ENCODE assay signal across 8 cellular contexts in the genomic region with DNA sequence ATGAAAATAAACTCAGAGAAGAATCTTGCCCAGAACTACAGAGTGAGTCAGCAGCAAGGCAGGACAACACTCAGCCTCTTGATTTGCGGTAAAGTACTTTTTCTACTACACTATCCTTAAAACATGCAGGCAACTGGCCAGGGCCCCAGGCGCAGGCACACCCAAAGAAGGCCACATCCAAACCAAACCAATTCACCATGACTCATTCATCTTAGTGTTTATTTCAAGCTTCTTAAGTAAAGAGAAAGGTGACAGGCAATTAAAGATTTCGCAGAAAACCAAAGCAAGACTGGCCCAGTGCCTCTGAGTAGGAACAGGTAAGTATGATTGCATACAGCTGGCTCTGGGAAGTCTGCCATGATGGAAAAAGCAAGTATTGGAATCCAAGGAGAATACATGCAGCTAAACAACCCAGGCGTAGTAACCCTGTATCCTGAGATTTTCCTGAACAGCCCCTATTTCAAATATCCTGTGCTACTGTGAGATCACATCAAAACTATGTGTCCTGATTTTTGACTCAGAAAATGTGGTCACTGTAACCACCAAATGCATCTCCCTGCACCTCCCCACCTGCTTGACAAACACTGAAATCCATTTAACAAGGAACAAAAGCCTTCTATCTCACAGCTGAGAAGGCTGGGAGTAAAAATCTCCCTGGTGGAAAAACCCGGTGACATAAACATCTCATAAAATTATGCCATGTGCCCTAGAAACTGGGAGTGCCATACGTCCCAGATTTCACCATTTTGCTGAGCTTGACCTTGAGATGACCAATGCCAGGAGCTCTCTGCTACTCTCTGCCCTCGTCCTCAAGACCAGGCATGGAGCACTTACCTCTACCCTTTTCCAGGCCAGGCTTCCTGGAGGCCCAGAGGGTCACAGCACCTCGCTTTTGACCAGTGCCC. TPM values are rescaled to one million over a fixed set of nuclear protein-coding genes. Genes with fewer than 3 reads are reported as not detected.
DNase-seq lines count a peak whose midpoint lies in the region; ATAC-seq, FAIRE-seq and TF ChIP-seq lines count a peak whose summit lies in the region.

No MANE protein-coding gene starts in this region.

- H3K9me3 Mint-ChIP-seq in CD4-positive, alpha-beta T cell = no peaks in the 10 kb centered on the region

- no peak overlapping the region for H3K9ac ChIP-seq in kidney (ENCODE audit: low read length in 2 of 2)

- TF ChIP-seq CTCF in kidney (IDR thresholded peaks at IDR 0.05; ENCODE audit: borderline replicate concordance, extremely low read depth, insufficient read depth) = no peak
- no peak for TF ChIP-seq CTCF in CD4-positive, alpha-beta T cell (IDR thresholded peaks at IDR 0.05)

- H3K9me3 ChIP-seq in kidney (ENCODE audit: control insufficient read depth in 1 of 2, low read length in 2 of 2) = no peaks in the 10 kb centered on the region
- no peaks in the 10 kb centered on the region for H3K9me3 ChIP-seq in CD4-positive, alpha-beta T cell (ENCODE audit: control insufficient read depth, low read length)

- FAIRE-seq in kidney (lab: Jason Lieb, UNC) = no peak

- peaks cover 6% of the 10 kb centered on the region for H3K27me3 ChIP-seq in CD4-positive, alpha-beta T cell (ENCODE audit: control insufficient read depth, insufficient read depth, low read length)

- H3K36me3 Mint-ChIP-seq in CD4-positive, alpha-beta T cell (ENCODE audit: low read depth) = no peaks in the 10 kb centered on the region

- H3K4me3 Mint-ChIP-seq in CD4-positive, alpha-beta T cell = no peak overlapping the region

- no peak for ATAC-seq in CD4-positive, alpha-beta T cell (ENCODE audit: poor library complexity)

- no peaks in the 10 kb centered on the region for H3K4me1 Mint-ChIP-seq in CD4-positive, alpha-beta T cell (ENCODE audit: low read depth)

- intact Hi-C loops in kidney (cut with DNase I) = loop anchor here (10.0 kb wide), 1 partner anchor 464 kb away; no protein-coding TSS in a partner anchor
- intact Hi-C loops in CD4-positive, alpha-beta T cell (cut with DNase I, micrococcal nuclease) = no loop called here

- peak; percentile 87 for DNase-seq in HT-29 (ENCODE audit: low spot score)
- DNase-seq in astrocyte of the hippocampus (ENCODE audit: low read depth, low spot score) = peak; percentile 99
- peak; percentile 95 for DNase-seq in kidney
- no peak for DNase-seq in CD4-positive, alpha-beta T cell
- DNase-seq in NCI-H2081 (lab: John Stamatoyannopoulos, UW) = no peak
- no peak for DNase-seq in activated CD8-positive, alpha-beta memory T cell treated with anti-CD3 and anti-CD28 coated beads, Interleukin-2, amount 50 U/mL, for 48 hours
- DNase-seq in NCI-H1436 (lab: John Stamatoyannopoulos, UW) = no peak

- CTCF ChIA-PET in CD4-positive, alpha-beta T cell (lab: Charles Lee) = interaction anchor here (0.6 kb wide), 1 partner anchor 467 kb away, joined by 3 read pairs; no protein-coding TSS in a partner anchor

- H3K4me3 ChIP-seq in kidney (ENCODE audit: low read length in 2 of 2) = no peak overlapping the region

- H3K27ac ChIP-seq in kidney (ENCODE audit: low read depth in 2 of 2, low read length in 2 of 2) (peak overlapping the region; percentile 65 to 81), temporal lobe (ENCODE audit: low read depth, low read length) (peak overlapping the region; percentile 66)
- H3K27ac ChIP-seq in CD4-positive, alpha-beta T cell (ENCODE audit: low read depth, low read length) = no peak overlapping the region

- H3K4me1 ChIP-seq in kidney (ENCODE audit: control insufficient read depth in 1 of 2, insufficient read depth in 1 of 2, low read depth in 1 of 2, low read length in 2 of 2) = peaks cover 0 to 3% of the 10 kb centered on the region in 2 donors

- peaks cover 20% of the 10 kb centered on the region for H3K27me3 Mint-ChIP-seq in CD4-positive, alpha-beta T cell

- H3K27ac Mint-ChIP-seq in CD4-positive, alpha-beta T cell = no peak overlapping the region

- POLR2A ChIA-PET in CD4-positive, alpha-beta T cell (lab: Charles Lee) = no interaction called here

- H3K36me3 ChIP-seq in kidney (ENCODE audit: control insufficient read depth in 1 of 2, insufficient read depth in 2 of 2, low read length in 2 of 2) = no peaks in the 10 kb centered on the region

RNA-seq across cellular contexts. Expression of a gene that starts 12.4 kb away (rescaled TPM):
- total RNA-seq in HT-29 (2014; rRNA removed; shearing (Covaris generic)) = not detected in 2 replicates
- total RNA-seq in kidney = 1.2 TPM
- polyA plus RNA-seq in kidney (ENCODE audit: insufficient read depth, low read depth, low replicate concordance) = 7.7 TPM
- 0.49 TPM for total RNA-seq in temporal lobe
- not detected for total RNA-seq in CD4-positive, alpha-beta T cell

RNA-seq across cellular contexts. Expression of a gene that starts 12.5 kb away (rescaled TPM):
- 26.2 and 33.2 TPM in 2 replicates for total RNA-seq in HT-29 (2014; rRNA removed; shearing (Covaris generic))
- 26.4 TPM for total RNA-seq in kidney
- 34.7 TPM for polyA plus RNA-seq in kidney (ENCODE audit: insufficient read depth, low read depth, low replicate concordance)
- 9.6 TPM for total RNA-seq in temporal lobe
- total RNA-seq in CD4-positive, alpha-beta T cell = 10 to 100 TPM in 1 of 2 experiments, 1 to 10 TPM in 1; 9.3 to 10.4 TPM

RNA-seq across cellular contexts. Expression of a gene that starts 33.2 kb away (rescaled TPM):
- total RNA-seq in HT-29 (2014; rRNA removed; shearing (Covaris generic)) = 284 and 289 TPM in 2 replicates
- total RNA-seq in kidney (2.4 TPM), temporal lobe (3.2 TPM)
- 2.0 TPM for polyA plus RNA-seq in kidney (ENCODE audit: insufficient read depth, low read depth, low replicate concordance)
- total RNA-seq in CD4-positive, alpha-beta T cell = under 1 TPM; 0.52 to 0.64 TPM

RNA-seq across cellular contexts. Expression of a gene that starts 47.8 kb away (rescaled TPM):
- 0.15 and 0.18 TPM in 2 replicates for total RNA-seq in HT-29 (2014; rRNA removed; shearing (Covaris generic))
- total RNA-seq in kidney = not detected
- 1.9 TPM for polyA plus RNA-seq in kidney (ENCODE audit: insufficient read depth, low read depth, low replicate concordance)
- 0.25 TPM for total RNA-seq in temporal lobe
- total RNA-seq in CD4-positive, alpha-beta T cell = 1 to 10 TPM; 1.2 to 1.5 TPM

RNA-seq across cellular contexts. Expression of a gene that starts 54.3 kb away (rescaled TPM):
- total RNA-seq in HT-29 (2014; rRNA removed; shearing (Covaris generic)) = 30.8 and 31.2 TPM in 2 replicates
- 23.2 TPM for total RNA-seq in kidney
- polyA plus RNA-seq in kidney (ENCODE audit: insufficient read depth, low read depth, low replicate concordance) = 35.6 TPM
- 12.3 TPM for total RNA-seq in temporal lobe
- under 1 TPM; 0.36 to 0.89 TPM for total RNA-seq in CD4-positive, alpha-beta T cell

Comparison
In these comparisons a context has a peak if more than half of its experiments do, and no peak if none do; other contexts are left out.
1. DNase-seq: peak in HT-29 (single experiment), astrocyte of the hippocampus (single experiment) and kidney (single experiment); none in CD4-positive, alpha-beta T cell (0 of 10), NCI-H2081 (0 of 2), activated CD8-positive, alpha-beta memory T cell treated with anti-CD3 and anti-CD28 coated beads, Interleukin-2, amount 50 U/mL, for 48 hours (single experiment) and NCI-H1436 (single experiment).
2. RNA of a gene that starts 33.2 kb away (total RNA-seq): 284 to 289 TPM in HT-29; 3.2 TPM in temporal lobe (single experiment), 2.4 TPM in kidney (single experiment) and 0.52 to 0.64 TPM in CD4-positive, alpha-beta T cell; every median in the first group is over 10 times any median in the second.